Comparison of ENCODE assay signal across 8 cellular contexts in the genomic region with DNA sequence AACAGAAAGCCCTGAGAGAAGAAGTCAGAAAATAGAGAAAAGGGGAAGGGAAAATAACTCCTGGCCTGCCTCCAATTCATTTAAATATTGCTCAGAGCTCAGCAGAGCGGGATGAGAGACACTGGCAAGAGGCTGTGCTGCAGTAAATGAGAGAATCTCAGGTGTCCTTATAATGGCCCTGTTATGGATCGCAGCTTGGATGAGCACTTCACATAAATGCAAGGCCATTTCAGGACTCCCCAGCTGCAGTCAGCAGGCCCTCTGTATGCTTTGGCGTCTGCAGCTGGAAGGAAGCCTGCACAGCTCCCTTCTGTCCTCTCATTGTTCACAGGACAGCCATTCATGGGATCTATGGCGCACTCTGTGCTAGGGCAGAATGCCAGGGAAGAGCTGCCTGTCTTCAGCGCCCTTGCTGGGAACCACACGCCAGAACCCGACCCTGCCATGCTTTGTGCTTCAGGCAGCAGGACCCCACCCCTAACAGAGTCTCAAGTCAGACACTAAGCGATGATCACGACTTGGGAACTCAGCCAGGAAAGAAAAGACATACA.
A peak's percentile ranks its signal among the peaks of the same experiment; 100 is the strongest.
DNase-seq lines count a peak whose midpoint lies in the region; ATAC-seq and TF ChIP-seq lines count a peak whose summit lies in the region.

No MANE protein-coding gene starts in this region.

- no peaks in the 10 kb centered on the region for H3K36me3 ChIP-seq in parathyroid adenoma (ENCODE audit: control insufficient read depth, insufficient read depth, low read length)

- ATAC-seq in GM21367 (IDR thresholded peaks at IDR 0.05; ENCODE audit: unreplicated experiment) (peak; percentile 96), GM21737 (IDR thresholded peaks at IDR 0.05; ENCODE audit: unreplicated experiment) (no peak)

- peak overlapping the region; percentile 23 for H3K4me2 ChIP-seq in parathyroid adenoma (ENCODE audit: low read length)

- DNase-seq in Ammon's horn (ENCODE audit: low spot score) (peak; percentile 96), Kasumi-1 (lab: John Stamatoyannopoulos, UW) (peak; percentile 65 to 85), SHP77 treated with DMSO at 0.1 percent for 48 hours (lab: John Stamatoyannopoulos, UW) (peak; percentile 74), fibroblast of mammary gland (ENCODE audit: low read depth) (peak; percentile 35), T-helper 2 cell (no peak)

- H3K27me3 ChIP-seq in parathyroid adenoma (ENCODE audit: control insufficient read depth, insufficient read depth, low read length), result no peaks in the 10 kb centered on the region

- peak overlapping the region; percentile 78 for H2AFZ ChIP-seq in parathyroid adenoma

- H3K4me1 ChIP-seq in parathyroid adenoma, result peaks cover 7% of the 10 kb centered on the region

- no peaks in the 10 kb centered on the region for H3K79me2 ChIP-seq in parathyroid adenoma

- H3K9ac ChIP-seq in parathyroid adenoma, result no peak overlapping the region

- H3K4me3 ChIP-seq in fibroblast of mammary gland (ENCODE audit: control insufficient read depth, low read depth, low read length) (no peak overlapping the region), parathyroid adenoma (ENCODE audit: low read depth, low read length) (no peak overlapping the region)

- peak overlapping the region; percentile 61 for H3K27ac ChIP-seq in parathyroid adenoma

- no peaks in the 10 kb centered on the region for H3K9me3 ChIP-seq in parathyroid adenoma (ENCODE audit: control insufficient read depth, low read length)

- TF ChIP-seq CTCF in fibroblast of mammary gland (conservative IDR thresholded peaks at IDR 0.05; ENCODE audit: control insufficient read depth, insufficient read depth, low read depth, low read length), result no peak
- no peak for TF ChIP-seq CTCF in parathyroid adenoma (IDR thresholded peaks at IDR 0.05)

Comparison
In these comparisons a context has a peak if more than half of its experiments do, and no peak if none do; other contexts are left out.
1. DNase-seq: peak in Ammon's horn (single experiment), Kasumi-1 (2 of 2), SHP77 treated with DMSO at 0.1 percent for 48 hours (single experiment) and fibroblast of mammary gland (single experiment); none in T-helper 2 cell (0 of 5).